Comparison of ENCODE assay signal across 8 cellular contexts in the genomic region with DNA sequence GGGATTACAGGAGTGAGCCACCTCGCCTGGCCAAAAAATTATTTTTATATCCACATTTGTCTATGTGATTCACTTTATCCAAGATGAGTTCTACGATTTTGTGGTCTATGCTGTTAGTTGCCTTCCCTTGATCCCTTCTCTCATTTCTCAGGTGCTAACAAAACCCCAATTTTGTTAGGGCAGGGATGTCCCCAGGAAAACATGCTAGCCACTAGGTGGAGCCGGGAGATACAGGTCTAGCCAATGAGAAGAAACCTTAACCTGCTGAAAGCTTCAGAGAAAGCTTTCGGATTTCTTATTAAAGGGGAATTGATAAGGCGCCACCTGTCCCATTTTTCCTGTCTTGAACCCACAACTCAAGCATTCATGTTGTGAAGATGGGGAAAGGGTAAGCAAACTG.
DNase-seq lines count a peak whose midpoint lies in the region; ATAC-seq and TF ChIP-seq lines count a peak whose summit lies in the region.

No MANE protein-coding gene starts in this region.

- DNase-seq in NCI-H2171 treated with DMSO at 0.1 percent for 48 hours (lab: John Stamatoyannopoulos, UW), result peak; percentile 5
- DNase-seq in NCI-H2171 (lab: John Stamatoyannopoulos, UW), result no peak
- DNase-seq in RPMI7951 (ENCODE audit: low read depth), result peak; percentile 32
- no peak for DNase-seq in astrocyte of the spinal cord (ENCODE audit: low read depth, low spot score)
- peak in 1 of 3 donors; percentile 63 for DNase-seq in mucosa of descending colon
- no peak for DNase-seq in NCI-H1436 treated with DMSO at 0.1 percent for 48 hours (lab: John Stamatoyannopoulos, UW)
- no peak for DNase-seq in mesenteric fat pad (ENCODE audit: low spot score)

- H3K4me1 ChIP-seq in mucosa of descending colon (ENCODE audit: low read depth), result peaks cover 6% of the 10 kb centered on the region

- H3K9me3 ChIP-seq in mucosa of descending colon, result no peaks in the 10 kb centered on the region

- H3K36me3 ChIP-seq in mucosa of descending colon (ENCODE audit: low read depth), result no peaks in the 10 kb centered on the region

- no peak overlapping the region for H3K4me3 ChIP-seq in astrocyte of the spinal cord (ENCODE audit: low read depth, low read length)
- no peak overlapping the region for H3K4me3 ChIP-seq in mucosa of descending colon

- peak; percentile 77 for TF ChIP-seq CTCF in astrocyte of the spinal cord (IDR thresholded peaks at IDR 0.05; ENCODE audit: low read depth, low read length)
- peak; percentile 21 for TF ChIP-seq CTCF in mucosa of descending colon (IDR thresholded peaks at IDR 0.05)

- intact Hi-C loops in mucosa of descending colon (cut with DNase I, micrococcal nuclease), result no loop called here

- in situ Hi-C loops in astrocyte of the spinal cord (cut with HindIII; ENCODE audit: low sequenced_read_pairs), result no loop called here

- ATAC-seq in mucosa of descending colon, result no peak
- no peak for ATAC-seq in HG03095 (IDR thresholded peaks at IDR 0.05; ENCODE audit: unreplicated experiment)

Comparison
In these comparisons a context has a peak if more than half of its experiments do, and no peak if none do; other contexts are left out.
1. DNase-seq: peak in NCI-H2171 treated with DMSO at 0.1 percent for 48 hours (single experiment) and RPMI7951 (single experiment); none in NCI-H2171 (single experiment), astrocyte of the spinal cord (single experiment), NCI-H1436 treated with DMSO at 0.1 percent for 48 hours (single experiment) and mesenteric fat pad (single experiment).